Comparison of ENCODE assay signal across 23 cellular contexts in genomic region chr14:76884394-76884793, GRCh38. TPM values are rescaled to one million over a fixed set of nuclear protein-coding genes. Genes with fewer than 3 reads are reported as not detected.
A peak's percentile ranks its signal among the peaks of the same experiment; 100 is the strongest.
DNase-seq lines count a peak whose midpoint lies in the region; ATAC-seq, FAIRE-seq and TF ChIP-seq lines count a peak whose summit lies in the region.
"Had no signal": no experiment of that assay in that cellular context is flagged by ENCODE, and none has a peak within 500 bp of the region (broad histone marks: within the 10 kb centered on the region; RNA-seq: fewer than 3 reads in every experiment).

No MANE protein-coding gene starts in this region.

- no peak overlapping the region for H3K18ac ChIP-seq in mesendoderm (ENCODE audit: low read length)

- no peak overlapping the region for H2BK120ac ChIP-seq in mesendoderm (ENCODE audit: low read depth, low read length)

- peak overlapping the region; percentile 29 for H2AFZ ChIP-seq in endothelial cell of umbilical vein (ENCODE audit: low read depth, low read length)

- no peak overlapping the region for H4K5ac ChIP-seq in mesendoderm (ENCODE audit: low read length)

- H3K36me3 ChIP-seq in heart left ventricle (no peaks in the 10 kb centered on the region), endothelial cell of umbilical vein (ENCODE audit: control insufficient read depth in 2 of 2, extremely low read depth in 1 of 2, insufficient read depth in 2 of 2, low read length in 2 of 2) (no peaks in the 10 kb centered on the region), mesendoderm (ENCODE audit: control insufficient read depth, insufficient read depth, low read length) (no peaks in the 10 kb centered on the region), thyroid gland (no peaks in the 10 kb centered on the region), MG63 (no peaks in the 10 kb centered on the region)
- H3K36me3 ChIP-seq: BE2C had no signal

- H3K9ac ChIP-seq in endothelial cell of umbilical vein (replicated peaks; ENCODE audit: extremely low read depth, insufficient read depth, low read length) (no peak overlapping the region), mesendoderm (ENCODE audit: low read length) (peak overlapping the region; percentile 26)

- no peaks in the 10 kb centered on the region for H3K9me3 ChIP-seq in heart left ventricle
- no peaks in the 10 kb centered on the region for H3K9me3 ChIP-seq in endothelial cell of umbilical vein (replicated peaks; ENCODE audit: control insufficient read depth, insufficient read depth, low read length)
- H3K9me3 ChIP-seq in thyroid gland = no peaks in the 10 kb centered on the region
- no peaks in the 10 kb centered on the region for H3K9me3 ChIP-seq in MG63
- H3K9me3 ChIP-seq: BE2C had no signal

- no TSS peak for BruUV-seq in endothelial cell of umbilical vein (replicated peaks; lab: Mats Ljungman, UMichigan)

- intact Hi-C loops in heart left ventricle (cut with DNase I) = no loop called here
- intact Hi-C loops in left cardiac atrium (cut with DNase I) = no loop called here
- intact Hi-C loops in endothelial cell of umbilical vein (cut with micrococcal nuclease) = no loop called here
- intact Hi-C loops in thyroid gland (cut with DNase I) = no loop called here

- TF ChIP-seq POLR2A in heart left ventricle (IDR thresholded peaks at IDR 0.05) = no peak
- TF ChIP-seq POLR2A in endothelial cell of umbilical vein (IDR thresholded peaks at IDR 0.05; ENCODE audit: low read depth, low read length) = no peak
- TF ChIP-seq POLR2A in thyroid gland (IDR thresholded peaks at IDR 0.05) = no peak

- H2BK15ac ChIP-seq in mesendoderm (replicated peaks; ENCODE audit: low read depth) = no peak overlapping the region

- no peak for TF ChIP-seq CTCF in heart left ventricle (IDR thresholded peaks at IDR 0.05)
- no peak for TF ChIP-seq CTCF in endothelial cell of umbilical vein (IDR thresholded peaks at IDR 0.05; ENCODE audit: extremely low read depth in 1 of 2, insufficient read depth in 1 of 2, low read depth in 1 of 2, low read length in 2 of 2)
- no peak for TF ChIP-seq CTCF in thyroid gland (IDR thresholded peaks at IDR 0.05)

- H3K4me2 ChIP-seq in endothelial cell of umbilical vein (ENCODE audit: insufficient read depth, low read length) (no peak overlapping the region), mesendoderm (ENCODE audit: low read length) (no peak overlapping the region)

- whole genome bisulfite sequencing in heart left ventricle, 4 donors = 75 to 86% (median 80%) methylated on average over 4 to 6 of the region's 6 CpGs
- no CpG with 5 or more reads among the region's 6 CpGs for WGBS in mesendoderm (ENCODE audit: extremely low coverage, insufficient coverage, low lambda C conversion rate)
- WGBS in thyroid gland, 2 donors = 81 to 84% methylated on average over 6 of the region's 6 CpGs

- no peaks in the 10 kb centered on the region for H3K79me1 ChIP-seq in mesendoderm (ENCODE audit: low read length)

- FAIRE-seq in endothelial cell of umbilical vein (lab: Jason Lieb, UNC) = no peak
- FAIRE-seq: GM19239 had no signal

- H3K9me1 ChIP-seq in endothelial cell of umbilical vein (replicated peaks; ENCODE audit: control insufficient read depth, extremely low read depth, insufficient read depth, low read length) = no peaks in the 10 kb centered on the region

- dilution Hi-C loops in endothelial cell of umbilical vein (cut with MboI; ENCODE audit: extremely low pct_ligation_motif_present, low sequenced_read_pairs) = loop anchor here (25.0 kb wide), 1 partner anchor 203 kb away; the partner anchor contains the start of gene CIPC

- H3K4me1 ChIP-seq in heart left ventricle (peaks cover 0 to 30% (median 11%) of the 10 kb centered on the region in 12 donors), endothelial cell of umbilical vein (ENCODE audit: control insufficient read depth, extremely low read depth, insufficient read depth, low read length) (no peaks in the 10 kb centered on the region), mesendoderm (ENCODE audit: control insufficient read depth, low read depth, low read length) (peaks cover 8% of the 10 kb centered on the region), thyroid gland (peaks cover 0 to 5% of the 10 kb centered on the region in 2 donors)
- H3K4me1 ChIP-seq: BE2C had no signal

- H3K4me3 ChIP-seq in heart left ventricle = no peak overlapping the region
- no peak overlapping the region for H3K4me3 ChIP-seq in endothelial cell of umbilical vein (replicated peaks in 1 of 3; ENCODE audit: insufficient read depth in 1 of 3, low read depth in 1 of 3, low read length in 3 of 3)
- no peak overlapping the region for H3K4me3 ChIP-seq in mesendoderm (ENCODE audit: low read length)
- H3K4me3 ChIP-seq in thyroid gland (replicated peaks in 1 of 3) = no peak overlapping the region
- H3K4me3 ChIP-seq in MG63 = no peak overlapping the region

- DNase-seq in heart left ventricle (no peak), left cardiac atrium (no peak), endothelial cell of umbilical vein (ENCODE audit: low read depth, low spot score) (no peak), mesendoderm (peak; percentile 32), thyroid gland (no peak), SIG-M5 (lab: John Stamatoyannopoulos, UW) (no peak), MG63 (no peak)
- DNase-seq: BE2C; Calu3; CD4-positive, alpha-beta memory T cell; DMS53; HCEC 1CT; KBM-7; NCI-H1436; NCI-H2029 treated with DMSO at 0.1 percent for 48 hours; NCI-H2171 treated with DMSO at 0.1 percent for 48 hours; NCI-H748 treated with DMSO at 0.1 percent for 48 hours; PC-3 had no signal

- H4K8ac ChIP-seq in mesendoderm (ENCODE audit: low read depth, low read length) = no peak overlapping the region

- H3K4ac ChIP-seq in mesendoderm (ENCODE audit: low read depth, low read length) = no peak overlapping the region

- CTCF ChIA-PET in endothelial cell of umbilical vein (lab: Charles Lee) = interaction anchor here (1.0 to 4.8 kb wide), 3 partner anchors 9 to 12 kb away, joined by 3 to 30 read pairs (median 6); no protein-coding TSS in a partner anchor

- H3K27me3 ChIP-seq in heart left ventricle (no peaks in the 10 kb centered on the region), endothelial cell of umbilical vein (ENCODE audit: control insufficient read depth in 2 of 2, insufficient read depth in 2 of 2, low read length in 2 of 2) (peaks cover 13 to 15% of the 10 kb centered on the region in 2 experiments), mesendoderm (ENCODE audit: insufficient read depth, low read length, poor library complexity) (no peaks in the 10 kb centered on the region), thyroid gland (no peaks in the 10 kb centered on the region), MG63 (no peaks in the 10 kb centered on the region)
- H3K27me3 ChIP-seq: BE2C had no signal

- no peak for ATAC-seq in heart left ventricle
- ATAC-seq in left cardiac atrium = no peak
- no peak for ATAC-seq in HG02623 (IDR thresholded peaks at IDR 0.05; ENCODE audit: unreplicated experiment)
- ATAC-seq: PC-3 had no signal

- H3K79me2 ChIP-seq in endothelial cell of umbilical vein (ENCODE audit: control insufficient read depth, insufficient read depth, low read length) (no peaks in the 10 kb centered on the region), mesendoderm (ENCODE audit: control insufficient read depth, insufficient read depth, low read length) (no peaks in the 10 kb centered on the region)

- H4K20me1 ChIP-seq in endothelial cell of umbilical vein (replicated peaks; ENCODE audit: control insufficient read depth, extremely low read depth, insufficient read depth, low read length) = no peaks in the 10 kb centered on the region

- H3K56ac ChIP-seq in mesendoderm (ENCODE audit: low read length) = peak overlapping the region; percentile 69

- no peak overlapping the region for H2BK5ac ChIP-seq in mesendoderm (ENCODE audit: low read length)

- peak overlapping the region; percentile 47 to 91 (median 78) for H3K27ac ChIP-seq in heart left ventricle
- H3K27ac ChIP-seq in endothelial cell of umbilical vein (ENCODE audit: insufficient read depth, low read depth, low read length) = no peak overlapping the region
- H3K27ac ChIP-seq in mesendoderm (ENCODE audit: low read depth, low read length) = no peak overlapping the region
- peak overlapping the region; percentile 22 to 49 (median 43) for H3K27ac ChIP-seq in thyroid gland
- H3K27ac ChIP-seq: 22Rv1 had no signal

- POLR2A ChIA-PET in endothelial cell of umbilical vein (lab: Charles Lee) = no interaction called here

- H2AK5ac ChIP-seq in mesendoderm (ENCODE audit: low read length) = no peak overlapping the region

- H3K23ac ChIP-seq in mesendoderm (ENCODE audit: low read length) = no peak overlapping the region

TF ChIP-seq in endothelial cell of umbilical vein, 7 proteins besides CTCF, POLR2A, EP300 and RAD21:
- no peak for TF ChIP-seq MYC (IDR thresholded peaks at IDR 0.05; ENCODE audit: low read depth, low read length)
- TF ChIP-seq GATA2 (IDR thresholded peaks at IDR 0.05; ENCODE audit: insufficient read depth, insufficient read length, low read depth, low read length) = no peak
- no peak for TF ChIP-seq POLR2AphosphoS5 (IDR thresholded peaks at IDR 0.05; ENCODE audit: insufficient read depth, low read depth, low read length)
- TF ChIP-seq, protein P1, sequence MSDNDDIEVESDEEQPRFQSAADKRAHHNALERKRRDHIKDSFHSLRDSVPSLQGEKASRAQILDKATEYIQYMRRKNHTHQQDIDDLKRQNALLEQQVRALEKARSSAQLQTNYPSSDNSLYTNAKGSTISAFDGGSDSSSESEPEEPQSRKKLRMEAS (IDR thresholded peaks at IDR 0.05; ENCODE audit: insufficient read depth, insufficient read length) = no peak
- no peak for TF ChIP-seq EZH2 (IDR thresholded peaks at IDR 0.05; ENCODE audit: borderline replicate concordance, low read depth, low read length, severe bottlenecking)
- TF ChIP-seq JUN (IDR thresholded peaks at IDR 0.05; ENCODE audit: borderline replicate concordance, insufficient read depth, insufficient read length, low read depth) = no peak
- no peak for TF ChIP-seq FOS (IDR thresholded peaks at IDR 0.05; ENCODE audit: borderline replicate concordance, insufficient read depth, low read length)

RNA-seq across cellular contexts. Expression of gene LRRC74A, which starts 58.2 kb away (rescaled TPM):
- total RNA-seq in heart left ventricle (not detected), left cardiac atrium (not detected), endothelial cell of umbilical vein (not detected in 2 replicates), thyroid gland (not detected)
- polyA plus RNA-seq in heart left ventricle (not detected), endothelial cell of umbilical vein (not detected in 2 replicates)
- polyA plus RNA-seq in endothelial cell of umbilical vein (2011; cell fraction: cytosol; rRNA removed) = not detected in 2 replicates
- polyA plus RNA-seq in endothelial cell of umbilical vein (2011; cell fraction: nucleus; rRNA removed) = not detected in 2 replicates
- polyA plus RNA-seq in endothelial cell of umbilical vein (2012) = not detected in 2 replicates
- not detected in 2 replicates for polyA minus RNA-seq in endothelial cell of umbilical vein
- not detected for polyA minus RNA-seq in endothelial cell of umbilical vein (2011; cell fraction: cytosol; rRNA and poly(A)+ RNA removed)
- polyA minus RNA-seq in endothelial cell of umbilical vein (2011; cell fraction: nucleus; rRNA and poly(A)+ RNA removed) = not detected in 2 replicates
- not detected for polyA plus RNA-seq in mesendoderm (2013, experiment 1 of 2)
- polyA plus RNA-seq in mesendoderm (2013, experiment 2 of 2) = not detected
- total RNA-seq in MG63 (2014; rRNA removed; shearing (Covaris generic); ENCODE audit: low replicate concordance) = not detected in 2 replicates
- total RNA-seq: Calu3; CD4-positive, alpha-beta memory T cell; NCI-H460; PC-3 had no signal
- polyA plus RNA-seq: AG04450; CD4-positive, alpha-beta memory T cell had no signal

Comparison
In these comparisons a context has a peak if more than half of its experiments do, and no peak if none do; other contexts are left out.
1. H3K27ac ChIP-seq: peak in heart left ventricle (12 of 12) and thyroid gland (3 of 3); none in endothelial cell of umbilical vein (single experiment) and mesendoderm (single experiment).